Comparison of ENCODE assay signal across 17 cellular contexts in genomic region chr2:15260196-15260595, GRCh38.
"Had no signal": no experiment of that assay in that cellular context is flagged by ENCODE, and none has a peak within 500 bp of the region (broad histone marks: within the 10 kb centered on the region; RNA-seq: fewer than 3 reads in every experiment).

No MANE protein-coding gene starts in this region.

- H3K36me3 ChIP-seq: colonic mucosa had no signal

- H3K27ac ChIP-seq: colonic mucosa, testis, tibial nerve had no signal

- H3K4me1 ChIP-seq: colonic mucosa, testis, tibial nerve had no signal

- H3K9me3 ChIP-seq: colonic mucosa, testis had no signal

- DNase-seq: colonic mucosa; dermis blood vessel endothelial cell; erythroblast; foreskin melanocyte; head of caudate nucleus; hippocampal formation; kidney glomerular epithelial cell; mucosa of descending colon; naive thymus-derived CD8-positive, alpha-beta T cell; posterior cingulate gyrus; small intestine; stimulated activated CD4-positive, alpha-beta T cell treated with anti-CD3 and anti-CD28 coated beads, Interleukin-4, amount 100 ng/mL, for 1 hour; stimulated activated CD8-positive, alpha-beta memory T cell treated with anti-CD3 and anti-CD28 coated beads, Interleukin-4, amount 100 ng/mL, for 48 hours; testis had no signal

- H3K27me3 ChIP-seq: colonic mucosa, testis, tibial nerve had no signal

- H3K4me3 ChIP-seq: colonic mucosa, mucosa of descending colon, testis, tibial nerve had no signal

- ATAC-seq: mucosa of descending colon; naive thymus-derived CD8-positive, alpha-beta T cell; stimulated activated effector memory CD8-positive, alpha-beta T cell treated with anti-CD3 and anti-CD28 coated beads, Interleukin-12 subunit alpha, Interleukin-12 subunit beta, amount 100 ng/mL, for 72 hours had no signal

- FAIRE-seq: islet of Langerhans, small intestine had no signal
